In the genomic region with DNA sequence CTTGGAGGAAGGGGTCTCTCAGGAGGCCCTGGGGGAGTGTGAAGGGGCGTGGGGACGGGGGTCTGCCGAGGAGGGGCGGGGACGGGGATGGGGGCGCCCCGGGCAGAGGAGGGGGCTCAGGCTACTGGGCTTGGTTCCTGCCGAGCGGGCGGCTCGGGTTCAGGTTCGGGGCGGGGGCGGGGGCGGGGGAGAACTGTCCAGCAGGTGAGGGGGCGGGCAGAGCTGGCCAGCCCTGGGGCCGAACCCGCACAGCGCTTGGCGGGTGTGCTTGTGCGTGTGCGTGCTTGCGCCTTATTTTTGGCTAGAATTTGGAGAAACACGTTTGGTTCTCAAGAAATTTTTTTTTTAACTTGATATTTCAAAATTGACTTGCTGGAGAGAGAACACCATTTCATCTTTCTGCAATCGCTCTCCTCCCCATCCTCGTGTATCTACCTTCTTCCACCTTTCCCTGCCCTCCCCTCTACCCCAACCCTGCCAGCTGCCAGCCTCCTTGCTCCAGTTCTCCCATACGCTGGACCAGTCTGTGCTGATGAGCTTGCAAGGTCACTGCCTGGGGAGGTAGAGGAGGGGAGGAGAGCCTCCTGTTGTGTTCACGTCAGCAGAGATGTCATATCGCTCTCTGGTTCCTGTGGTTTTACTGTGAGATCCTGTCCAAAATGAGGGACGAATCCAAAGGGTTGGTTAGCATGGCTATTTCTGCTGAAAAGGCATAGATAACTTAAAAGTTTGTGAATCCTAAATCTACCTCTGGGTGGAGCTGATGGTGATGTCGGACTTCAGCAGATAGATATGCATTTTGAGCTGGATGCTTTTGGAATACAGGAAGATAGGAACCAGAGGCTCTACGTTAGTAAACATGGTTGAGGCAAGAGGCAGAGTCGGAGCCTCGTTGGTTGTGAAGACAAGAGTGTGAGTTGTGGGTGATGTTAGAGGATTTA, we compare ENCODE assay signal across 8 cellular contexts. TPM values are rescaled to one million over a fixed set of nuclear protein-coding genes. Genes with fewer than 3 reads are reported as not detected.
DNase-seq lines count a peak whose midpoint lies in the region; ATAC-seq, FAIRE-seq and TF ChIP-seq lines count a peak whose summit lies in the region.

No MANE protein-coding gene starts in this region.

- in situ Hi-C loops in HepG2 (cut with HindIII; ENCODE audit: extremely low pct_ligation_motif_present, low pct_unique_long_range_greater_than_20kb): no loop called here

- intact Hi-C loops in HepG2 (cut with micrococcal nuclease; ENCODE audit: unreplicated experiment): no loop called here

- TF ChIP-seq RAD21 in HepG2 (CRISPR knock-in tag; IDR thresholded peaks at IDR 0.05): no peak

- H3K4me1 Mint-ChIP-seq in T-helper 17 cell: peaks cover 38% of the 10 kb centered on the region
- peaks cover 53% of the 10 kb centered on the region for H3K4me1 Mint-ChIP-seq in stimulated activated naive CD8-positive, alpha-beta T cell treated with anti-CD3 and anti-CD28 coated beads, Interleukin-15, Interleukin-2, amounts not matched to agents 100 ng/mL and 50 ng/mL, for 24 hours (ENCODE audit: low read depth)

- DNase-seq in DMS153 (lab: John Stamatoyannopoulos, UW): peak; percentile 12
- peak; percentile 62 for DNase-seq in Karpas-422
- DNase-seq in T-helper 17 cell: peak in 2 of 3 donors; percentile 15
- peak; percentile 71 for DNase-seq in cerebellum (ENCODE audit: low spot score)
- peak; percentile 49 for DNase-seq in HepG2 (ENCODE audit: low spot score)

- H3K27me3 ChIP-seq in Karpas-422 (ENCODE audit: low read length) (no peaks in the 10 kb centered on the region), HepG2 (ENCODE audit: control insufficient read depth in 1 of 2, insufficient read depth in 2 of 2, low read length in 2 of 2) (no peaks in the 10 kb centered on the region)

- TF ChIP-seq POLR2A in HepG2 (IDR thresholded peaks at IDR 0.05; ENCODE audit: insufficient read depth in 1 of 2, low read depth in 2 of 2, low read length in 2 of 2): no peak

- H3K36me3 ChIP-seq in Karpas-422 (ENCODE audit: insufficient read depth, low read length): 0 out of 2 replicates have a peak, but pooled peaks cover 5% of the 10 kb centered on the region
- H3K36me3 ChIP-seq in HepG2 (replicated peaks in 1 of 2; ENCODE audit: control insufficient read depth in 1 of 2, insufficient read depth in 2 of 2, low read length in 2 of 2): peaks cover 6 to 19% of the 10 kb centered on the region in 2 experiments

- ATAC-seq in T-helper 17 cell (no peak), HepG2 (peak; percentile 17), HG02763 (IDR thresholded peaks at IDR 0.05; ENCODE audit: unreplicated experiment) (no peak), HG03460 (IDR thresholded peaks at IDR 0.05; ENCODE audit: unreplicated experiment) (no peak)

- peaks cover 50% of the 10 kb centered on the region for H3K4me1 ChIP-seq in Karpas-422 (ENCODE audit: low read length)
- H3K4me1 ChIP-seq in HepG2 (ENCODE audit: insufficient read depth, low read length): peaks cover 43% of the 10 kb centered on the region

- H3K36me3 Mint-ChIP-seq in T-helper 17 cell (ENCODE audit: low read depth): no peaks in the 10 kb centered on the region
- H3K36me3 Mint-ChIP-seq in stimulated activated naive CD8-positive, alpha-beta T cell treated with anti-CD3 and anti-CD28 coated beads, Interleukin-15, Interleukin-2, amounts not matched to agents 100 ng/mL and 50 ng/mL, for 24 hours (ENCODE audit: low read depth): peaks cover 9% of the 10 kb centered on the region

- CTCF ChIA-PET in HepG2 (lab: Yijun Ruan, JAX; ENCODE audit: low intra/inter-chr PET ratio, low total read pairs): no interaction called here

- no peaks in the 10 kb centered on the region for H3K9me3 Mint-ChIP-seq in stimulated activated naive CD8-positive, alpha-beta T cell treated with anti-CD3 and anti-CD28 coated beads, Interleukin-15, Interleukin-2, amounts not matched to agents 100 ng/mL and 50 ng/mL, for 24 hours

- peak overlapping the region; percentile 92 for H3K4me3 Mint-ChIP-seq in T-helper 17 cell
- peak overlapping the region; percentile 90 for H3K4me3 Mint-ChIP-seq in stimulated activated naive CD8-positive, alpha-beta T cell treated with anti-CD3 and anti-CD28 coated beads, Interleukin-15, Interleukin-2, amounts not matched to agents 100 ng/mL and 50 ng/mL, for 24 hours

- TF ChIP-seq CTCF in HepG2 (CRISPR knock-in tag; IDR thresholded peaks at IDR 0.05): no peak

- H3K9me2 ChIP-seq in Karpas-422 (replicated peaks; ENCODE audit: insufficient read depth, low read length): no peaks in the 10 kb centered on the region

- peak overlapping the region; percentile 78 for H3K4me3 ChIP-seq in Karpas-422 (ENCODE audit: low read length)
- H3K4me3 ChIP-seq in HepG2 (replicated peaks in 1 of 3; ENCODE audit: insufficient read depth in 1 of 3, low read depth in 2 of 3, low read length in 3 of 3): peak overlapping the region; percentile 70 to 92 (median 82)

- BruUV-seq in HepG2 (replicated peaks; lab: Mats Ljungman, UMichigan): no TSS peak

- H3K9me3 ChIP-seq in Karpas-422 (ENCODE audit: low read length) (no peaks in the 10 kb centered on the region), T-helper 17 cell (ENCODE audit: control insufficient read depth, low read length, poor library complexity, severe bottlenecking) (no peaks in the 10 kb centered on the region), HepG2 (ENCODE audit: low read length) (no peaks in the 10 kb centered on the region)

- peaks cover 40% of the 10 kb centered on the region for H4K20me1 ChIP-seq in Karpas-422 (ENCODE audit: insufficient read depth, low read depth, low read length)
- H4K20me1 ChIP-seq in HepG2 (ENCODE audit: insufficient read depth, low read length): peaks cover 23% of the 10 kb centered on the region; the same call in 1 of the 2 replicates

- FAIRE-seq in HepG2 (lab: Jason Lieb, UNC): peak; percentile 46

- H3K9ac ChIP-seq in Karpas-422 (ENCODE audit: low read length): peak overlapping the region; percentile 85
- H3K9ac ChIP-seq in HepG2 (ENCODE audit: insufficient read depth, low read depth, low read length): peak overlapping the region; percentile 76

- H3K4me2 ChIP-seq in Karpas-422 (ENCODE audit: low read depth, low read length, poor library complexity, severe bottlenecking): peak overlapping the region; percentile 84
- peak overlapping the region; percentile 95 for H3K4me2 ChIP-seq in HepG2 (ENCODE audit: low read depth, low read length)

- TF ChIP-seq EP300 in HepG2 (IDR thresholded peaks at IDR 0.05; ENCODE audit: low read depth in 2 of 2, low read length in 2 of 2): no peak
- no peak for TF ChIP-seq EP300 in HepG2 (CRISPR knock-in tag; IDR thresholded peaks at IDR 0.05; ENCODE audit: borderline replicate concordance)

- WGBS in HepG2 (ENCODE audit: low lambda C conversion rate): 2% methylated on average over 20 of the region's 34 CpGs

- peaks cover 50% of the 10 kb centered on the region for H3K79me2 ChIP-seq in Karpas-422 (ENCODE audit: low read length)
- H3K79me2 ChIP-seq in HepG2 (ENCODE audit: insufficient read depth, low read length): peaks cover 40% of the 10 kb centered on the region

- POLR2A ChIA-PET in HepG2 (lab: Yijun Ruan, JAX): interaction anchor here (1.0 to 2.4 kb wide), 9 partner anchors 10 to 354 kb away, joined by 3 to 12 read pairs (median 5); a partner anchor contains a TSS

- no peaks in the 10 kb centered on the region for H3K27me3 Mint-ChIP-seq in T-helper 17 cell
- H3K27me3 Mint-ChIP-seq in stimulated activated naive CD8-positive, alpha-beta T cell treated with anti-CD3 and anti-CD28 coated beads, Interleukin-15, Interleukin-2, amounts not matched to agents 100 ng/mL and 50 ng/mL, for 24 hours: no peaks in the 10 kb centered on the region

- H3K27ac Mint-ChIP-seq in T-helper 17 cell: peak overlapping the region; percentile 93
- peak overlapping the region; percentile 84 for H3K27ac Mint-ChIP-seq in stimulated activated naive CD8-positive, alpha-beta T cell treated with anti-CD3 and anti-CD28 coated beads, Interleukin-15, Interleukin-2, amounts not matched to agents 100 ng/mL and 50 ng/mL, for 24 hours

- H2AFZ ChIP-seq in Karpas-422 (ENCODE audit: low read length) (no peak overlapping the region), HepG2 (ENCODE audit: low read length) (no peak overlapping the region)

- H3K27ac ChIP-seq in Karpas-422 (ENCODE audit: low read length) (peak overlapping the region; percentile 86), HepG2 (ENCODE audit: extremely low read length, insufficient read depth, low read length) (peak overlapping the region; percentile 88)

RNA-seq across cellular contexts. Expression of a gene that starts 0.7 kb away (rescaled TPM):
- total RNA-seq in Karpas-422 (2014; rRNA removed; shearing (Covaris generic); ENCODE audit: low replicate concordance): 31.2 and 53.5 TPM in 2 replicates
- total RNA-seq in T-helper 17 cell (100 to 1,000 TPM; 155 to 209 TPM), cerebellum (73.3 TPM), HepG2 (2016; rRNA removed; fragmentation: Illumina TruSeq; extraction: Trizol) (16.4 and 18.0 TPM in 2 replicates)
- total RNA-seq in HepG2 (2016; cell fraction: cytosol; rRNA removed; fragmentation: Illumina TruSeq; extraction: Trizol; ENCODE audit: low read depth): 3.6 and 4.8 TPM in 2 replicates
- 14.2 and 17.9 TPM in 2 replicates for total RNA-seq in HepG2 (2016; cell fraction: insoluble cytoplasmic fraction; rRNA removed; fragmentation: Illumina TruSeq; extraction: Trizol)
- 5.8 and 6.9 TPM in 2 replicates for total RNA-seq in HepG2 (2016; cell fraction: membrane; rRNA removed; fragmentation: Illumina TruSeq; extraction: Trizol)
- total RNA-seq in HepG2 (2016; cell fraction: nucleus; rRNA removed; fragmentation: Illumina TruSeq; extraction: Trizol): 21.5 and 24.2 TPM in 2 replicates
- polyA plus RNA-seq in HepG2 (2011; rRNA removed): 29.2 and 30.1 TPM in 2 replicates
- polyA plus RNA-seq in HepG2 (2011; cell fraction: cytosol; rRNA removed): 18.0 and 18.1 TPM in 2 replicates
- polyA plus RNA-seq in HepG2 (2011; cell fraction: nucleus; rRNA removed): 70.7 and 85.3 TPM in 2 replicates
- 18.8 and 27.6 TPM in 2 replicates for polyA plus RNA-seq in HepG2 (2012)
- polyA plus RNA-seq in HepG2 (2016; cell fraction: cytosol; fragmentation: Illumina TruSeq; extraction: Trizol; ENCODE audit: low read depth): 0.83 and 0.84 TPM in 2 replicates
- 11.1 and 13.7 TPM in 2 replicates for polyA plus RNA-seq in HepG2 (2016; cell fraction: insoluble cytoplasmic fraction; fragmentation: Illumina TruSeq; extraction: Trizol; ENCODE audit: low read depth)
- 2.4 TPM in 2 replicates for polyA plus RNA-seq in HepG2 (2016; cell fraction: membrane; fragmentation: Illumina TruSeq; extraction: Trizol; ENCODE audit: low read depth)
- 52.0 and 53.3 TPM in 2 replicates for polyA plus RNA-seq in HepG2 (2016; cell fraction: nucleus; fragmentation: Illumina TruSeq; extraction: Trizol; ENCODE audit: insufficient read depth, low read depth)
- polyA minus RNA-seq in HepG2 (2011; rRNA and poly(A)+ RNA removed; ENCODE audit: low replicate concordance): 124 and 272 TPM in 2 replicates
- 14.4 and 19.1 TPM in 2 replicates for polyA minus RNA-seq in HepG2 (2011; cell fraction: cytosol; rRNA and poly(A)+ RNA removed)
- polyA minus RNA-seq in HepG2 (2011; cell fraction: nucleus; rRNA and poly(A)+ RNA removed): 40.8 and 44.3 TPM in 2 replicates

RNA-seq across cellular contexts. Expression of a gene that starts 12.8 kb away (rescaled TPM):
- total RNA-seq in Karpas-422 (2014; rRNA removed; shearing (Covaris generic); ENCODE audit: low replicate concordance): 6.9 and 15.8 TPM in 2 replicates
- total RNA-seq in T-helper 17 cell (1 to 10 TPM; 2.2 to 4.3 TPM), cerebellum (9.5 TPM), HepG2 (2016; rRNA removed; fragmentation: Illumina TruSeq; extraction: Trizol) (36.5 and 41.8 TPM in 2 replicates)
- 22.0 and 26.3 TPM in 2 replicates for total RNA-seq in HepG2 (2016; cell fraction: cytosol; rRNA removed; fragmentation: Illumina TruSeq; extraction: Trizol; ENCODE audit: low read depth)
- 41.4 and 43.5 TPM in 2 replicates for total RNA-seq in HepG2 (2016; cell fraction: insoluble cytoplasmic fraction; rRNA removed; fragmentation: Illumina TruSeq; extraction: Trizol)
- 46.0 and 47.2 TPM in 2 replicates for total RNA-seq in HepG2 (2016; cell fraction: membrane; rRNA removed; fragmentation: Illumina TruSeq; extraction: Trizol)
- 30.2 and 30.9 TPM in 2 replicates for total RNA-seq in HepG2 (2016; cell fraction: nucleus; rRNA removed; fragmentation: Illumina TruSeq; extraction: Trizol)
- 102 and 115 TPM in 2 replicates for polyA plus RNA-seq in HepG2 (2011; rRNA removed)
- polyA plus RNA-seq in HepG2 (2011; cell fraction: cytosol; rRNA removed): 63.3 and 100 TPM in 2 replicates
- polyA plus RNA-seq in HepG2 (2011; cell fraction: nucleus; rRNA removed): 260 and 267 TPM in 2 replicates
- polyA plus RNA-seq in HepG2 (2012): 31.6 and 34.5 TPM in 2 replicates
- polyA plus RNA-seq in HepG2 (2016; cell fraction: cytosol; fragmentation: Illumina TruSeq; extraction: Trizol; ENCODE audit: low read depth): 18.8 and 21.2 TPM in 2 replicates
- polyA plus RNA-seq in HepG2 (2016; cell fraction: insoluble cytoplasmic fraction; fragmentation: Illumina TruSeq; extraction: Trizol; ENCODE audit: low read depth): 29.3 and 35.1 TPM in 2 replicates
- polyA plus RNA-seq in HepG2 (2016; cell fraction: membrane; fragmentation: Illumina TruSeq; extraction: Trizol; ENCODE audit: low read depth): 29.5 and 32.4 TPM in 2 replicates
- 72.4 and 72.5 TPM in 2 replicates for polyA plus RNA-seq in HepG2 (2016; cell fraction: nucleus; fragmentation: Illumina TruSeq; extraction: Trizol; ENCODE audit: insufficient read depth, low read depth)
- polyA minus RNA-seq in HepG2 (2011; rRNA and poly(A)+ RNA removed; ENCODE audit: low replicate concordance): 123 and 184 TPM in 2 replicates
- 21.1 and 25.4 TPM in 2 replicates for polyA minus RNA-seq in HepG2 (2011; cell fraction: cytosol; rRNA and poly(A)+ RNA removed)
- 36.3 and 39.8 TPM in 2 replicates for polyA minus RNA-seq in HepG2 (2011; cell fraction: nucleus; rRNA and poly(A)+ RNA removed)

RNA-seq across cellular contexts. Expression of a gene that starts 22.0 kb away (rescaled TPM):
- 20.7 and 42.1 TPM in 2 replicates for total RNA-seq in Karpas-422 (2014; rRNA removed; shearing (Covaris generic); ENCODE audit: low replicate concordance)
- total RNA-seq in T-helper 17 cell (10 to 100 TPM; 19.6 to 23.1 TPM), cerebellum (30.4 TPM), HepG2 (2016; rRNA removed; fragmentation: Illumina TruSeq; extraction: Trizol) (7.8 and 20.2 TPM in 2 replicates)
- 4.1 and 4.5 TPM in 2 replicates for total RNA-seq in HepG2 (2016; cell fraction: cytosol; rRNA removed; fragmentation: Illumina TruSeq; extraction: Trizol; ENCODE audit: low read depth)
- 6.4 and 19.4 TPM in 2 replicates for total RNA-seq in HepG2 (2016; cell fraction: insoluble cytoplasmic fraction; rRNA removed; fragmentation: Illumina TruSeq; extraction: Trizol)
- total RNA-seq in HepG2 (2016; cell fraction: membrane; rRNA removed; fragmentation: Illumina TruSeq; extraction: Trizol): 7.4 and 7.6 TPM in 2 replicates
- 22.3 and 27.4 TPM in 2 replicates for total RNA-seq in HepG2 (2016; cell fraction: nucleus; rRNA removed; fragmentation: Illumina TruSeq; extraction: Trizol)
- polyA plus RNA-seq in HepG2 (2011; rRNA removed): 17.7 and 27.5 TPM in 2 replicates
- polyA plus RNA-seq in HepG2 (2011; cell fraction: cytosol; rRNA removed): 11.6 and 12.5 TPM in 2 replicates
- 57.6 and 68.7 TPM in 2 replicates for polyA plus RNA-seq in HepG2 (2011; cell fraction: nucleus; rRNA removed)
- polyA plus RNA-seq in HepG2 (2012): 14.7 and 15.9 TPM in 2 replicates
- polyA plus RNA-seq in HepG2 (2016; cell fraction: cytosol; fragmentation: Illumina TruSeq; extraction: Trizol; ENCODE audit: low read depth): 3.3 and 3.6 TPM in 2 replicates
- polyA plus RNA-seq in HepG2 (2016; cell fraction: insoluble cytoplasmic fraction; fragmentation: Illumina TruSeq; extraction: Trizol; ENCODE audit: low read depth): 6.0 and 8.7 TPM in 2 replicates
- polyA plus RNA-seq in HepG2 (2016; cell fraction: membrane; fragmentation: Illumina TruSeq; extraction: Trizol; ENCODE audit: low read depth): 6.0 and 6.5 TPM in 2 replicates
- 38.9 and 42.1 TPM in 2 replicates for polyA plus RNA-seq in HepG2 (2016; cell fraction: nucleus; fragmentation: Illumina TruSeq; extraction: Trizol; ENCODE audit: insufficient read depth, low read depth)
- 55.8 and 92.1 TPM in 2 replicates for polyA minus RNA-seq in HepG2 (2011; rRNA and poly(A)+ RNA removed; ENCODE audit: low replicate concordance)
- polyA minus RNA-seq in HepG2 (2011; cell fraction: cytosol; rRNA and poly(A)+ RNA removed): 13.0 and 13.5 TPM in 2 replicates
- polyA minus RNA-seq in HepG2 (2011; cell fraction: nucleus; rRNA and poly(A)+ RNA removed): 35.7 and 37.6 TPM in 2 replicates

RNA-seq across cellular contexts. Expression of a gene that starts 55.8 kb away (rescaled TPM):
- total RNA-seq in Karpas-422 (2014; rRNA removed; shearing (Covaris generic); ENCODE audit: low replicate concordance): 21.1 and 26.4 TPM in 2 replicates
- total RNA-seq in T-helper 17 cell (10 to 100 TPM; 75.3 to 77.0 TPM), cerebellum (8.2 TPM), HepG2 (2016; rRNA removed; fragmentation: Illumina TruSeq; extraction: Trizol) (83.4 and 88.1 TPM in 2 replicates)
- 42.2 and 43.5 TPM in 2 replicates for total RNA-seq in HepG2 (2016; cell fraction: cytosol; rRNA removed; fragmentation: Illumina TruSeq; extraction: Trizol; ENCODE audit: low read depth)
- 83.5 and 97.1 TPM in 2 replicates for total RNA-seq in HepG2 (2016; cell fraction: insoluble cytoplasmic fraction; rRNA removed; fragmentation: Illumina TruSeq; extraction: Trizol)
- 57.3 and 60.8 TPM in 2 replicates for total RNA-seq in HepG2 (2016; cell fraction: membrane; rRNA removed; fragmentation: Illumina TruSeq; extraction: Trizol)
- total RNA-seq in HepG2 (2016; cell fraction: nucleus; rRNA removed; fragmentation: Illumina TruSeq; extraction: Trizol): 58.4 and 60.1 TPM in 2 replicates
- 66.8 and 71.4 TPM in 2 replicates for polyA plus RNA-seq in HepG2 (2011; rRNA removed)
- polyA plus RNA-seq in HepG2 (2011; cell fraction: cytosol; rRNA removed): 52.8 and 58.0 TPM in 2 replicates
- polyA plus RNA-seq in HepG2 (2011; cell fraction: nucleus; rRNA removed): 181 and 193 TPM in 2 replicates
- polyA plus RNA-seq in HepG2 (2012): 46.8 and 59.0 TPM in 2 replicates
- 33.5 and 35.4 TPM in 2 replicates for polyA plus RNA-seq in HepG2 (2016; cell fraction: cytosol; fragmentation: Illumina TruSeq; extraction: Trizol; ENCODE audit: low read depth)
- polyA plus RNA-seq in HepG2 (2016; cell fraction: insoluble cytoplasmic fraction; fragmentation: Illumina TruSeq; extraction: Trizol; ENCODE audit: low read depth): 91.3 and 93.6 TPM in 2 replicates
- 43.2 and 43.8 TPM in 2 replicates for polyA plus RNA-seq in HepG2 (2016; cell fraction: membrane; fragmentation: Illumina TruSeq; extraction: Trizol; ENCODE audit: low read depth)
- polyA plus RNA-seq in HepG2 (2016; cell fraction: nucleus; fragmentation: Illumina TruSeq; extraction: Trizol; ENCODE audit: insufficient read depth, low read depth): 125 and 136 TPM in 2 replicates
- polyA minus RNA-seq in HepG2 (2011; rRNA and poly(A)+ RNA removed; ENCODE audit: low replicate concordance): 62.5 and 94.9 TPM in 2 replicates
- 19.2 and 26.2 TPM in 2 replicates for polyA minus RNA-seq in HepG2 (2011; cell fraction: cytosol; rRNA and poly(A)+ RNA removed)
- 62.4 and 65.9 TPM in 2 replicates for polyA minus RNA-seq in HepG2 (2011; cell fraction: nucleus; rRNA and poly(A)+ RNA removed)

Comparison
In these comparisons a context has a peak if more than half of its experiments do, and no peak if none do; other contexts are left out.
1. DNase-seq: peak in every context shown above with its lines; median percentile 71 in cerebellum; 62 in Karpas-422; 49 in HepG2; 15 in T-helper 17 cell; 12 in DMS153.